ENCODE assay signal across 21 cellular contexts in the genomic region with DNA sequence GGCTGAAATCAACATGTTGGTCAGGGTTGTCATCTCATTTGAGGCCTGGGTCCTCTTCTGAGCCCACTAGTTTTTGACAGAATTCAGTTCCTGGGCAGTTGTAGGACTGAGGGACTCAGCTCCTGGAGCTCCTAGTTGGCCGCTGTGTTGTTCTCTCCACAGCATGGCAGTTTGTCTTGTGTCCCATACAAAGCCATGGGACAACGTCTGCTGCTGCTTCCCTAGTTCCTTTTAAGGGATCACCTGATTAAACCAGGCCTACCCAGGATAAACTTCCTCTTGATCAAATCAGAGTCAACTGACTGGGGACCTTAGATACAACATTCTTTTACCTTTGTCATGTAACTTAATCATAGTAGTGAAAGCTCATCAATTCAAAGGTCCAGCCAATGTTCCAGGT.
DNase-seq lines count a peak whose midpoint lies in the region; ATAC-seq, FAIRE-seq and TF ChIP-seq lines count a peak whose summit lies in the region.
"Had no signal": no experiment of that assay in that cellular context is flagged by ENCODE, and none has a peak within 500 bp of the region (broad histone marks: within the 10 kb centered on the region; RNA-seq: fewer than 3 reads in every experiment).

No MANE protein-coding gene starts in this region.

- H3K4me2 ChIP-seq in KMS-11: peak overlapping the region; percentile 78
- H3K4me2 ChIP-seq: SK-N-SH had no signal

- TF ChIP-seq CTCF in Calu3 (IDR thresholded peaks at IDR 0.05; ENCODE audit: unreplicated experiment) (no peak), KMS-11 (conservative IDR thresholded peaks at IDR 0.05; ENCODE audit: low read depth, low read length) (no peak), activated B cell treated with CpG ODN at 0.5 μM for 24 hours (IDR thresholded peaks at IDR 0.05) (no peak)

- H3K36me3 ChIP-seq in KMS-11 (ENCODE audit: insufficient read depth): no peaks in the 10 kb centered on the region

- no peaks in the 10 kb centered on the region for H3K79me2 ChIP-seq in KMS-11 (ENCODE audit: insufficient read depth, low read depth)

- CTCF ChIA-PET in Calu3 (lab: Charles Lee) (interaction anchor here (1.0 to 3.3 kb wide), 4 partner anchors 10 to 381 kb away, joined by 3 to 17 read pairs (median 10); no protein-coding TSS in a partner anchor), activated B cell treated with CpG ODN at 0.5 μM for 24 hours (lab: Charles Lee) (interaction anchor here (1.2 to 7.7 kb wide), 4 partner anchors 9 to 16 kb away, joined by 3 to 58 read pairs (median 13); no protein-coding TSS in a partner anchor)

- H3K27ac Mint-ChIP-seq in Calu3 (ENCODE audit: unreplicated experiment) (peak overlapping the region; percentile 36), activated B cell treated with CpG ODN at 0.5 μM for 24 hours (peak overlapping the region; percentile 83), naive B cell (peak overlapping the region; percentile 22 to 83 (median 41)), immature natural killer cell (peak overlapping the region in 2 of 6 donors; percentile 50 to 59)
- H3K27ac Mint-ChIP-seq: CD4-positive, alpha-beta T cell had no signal

- H2AFZ ChIP-seq in KMS-11 (ENCODE audit: low read depth): no peak overlapping the region

- ATAC-seq in activated B cell treated with CpG ODN at 0.5 μM for 24 hours (ENCODE audit: low read depth) (no peak), naive B cell (ENCODE audit: low read depth in 2 of 2) (no peak)
- ATAC-seq: T-cell had no signal

- H3K9ac ChIP-seq in KMS-11: no peak overlapping the region
- H3K9ac ChIP-seq: SK-N-SH had no signal

- FAIRE-seq in urothelium cell line (lab: Jason Lieb, UNC): no peak
- FAIRE-seq: RCC 7860 had no signal

- POLR2A ChIA-PET in activated B cell treated with CpG ODN at 0.5 μM for 24 hours (lab: Charles Lee): interaction anchor here (1.0 to 11.0 kb wide), 4 partner anchors 10 to 13 kb away, joined by 3 to 182 read pairs (median 21); no protein-coding TSS in a partner anchor

- no peaks in the 10 kb centered on the region for H4K20me1 ChIP-seq in KMS-11 (ENCODE audit: insufficient read depth)

- intact Hi-C loops in Calu3 (cut with micrococcal nuclease; ENCODE audit: unreplicated experiment): no loop called here
- intact Hi-C loops in activated B cell treated with CpG ODN at 0.5 μM for 24 hours (cut with micrococcal nuclease): no loop called here

- H3K9me3 Mint-ChIP-seq in Calu3 (ENCODE audit: low read depth, unreplicated experiment): no peaks in the 10 kb centered on the region
- H3K9me3 Mint-ChIP-seq in activated B cell treated with CpG ODN at 0.5 μM for 24 hours: no peaks in the 10 kb centered on the region
- H3K9me3 Mint-ChIP-seq in naive B cell: no peaks in the 10 kb centered on the region
- H3K9me3 Mint-ChIP-seq in immature natural killer cell: peaks cover 0 to 2% (median 0%) of the 10 kb centered on the region in 6 donors
- H3K9me3 Mint-ChIP-seq: CD4-positive, alpha-beta T cell; T-cell had no signal

- H3K36me3 Mint-ChIP-seq in Calu3 (ENCODE audit: insufficient read depth, unreplicated experiment) (peaks cover 8% of the 10 kb centered on the region), activated B cell treated with CpG ODN at 0.5 μM for 24 hours (ENCODE audit: low read depth) (no peaks in the 10 kb centered on the region), naive B cell (no peaks in the 10 kb centered on the region), immature natural killer cell (peaks cover 0 to 6% (median 0%) of the 10 kb centered on the region in 3 donors)
- H3K36me3 Mint-ChIP-seq: T-cell had no signal

- H3K4me1 Mint-ChIP-seq in Calu3 (ENCODE audit: low read depth, unreplicated experiment): peaks cover 54% of the 10 kb centered on the region
- peaks cover 88% of the 10 kb centered on the region for H3K4me1 Mint-ChIP-seq in activated B cell treated with CpG ODN at 0.5 μM for 24 hours
- H3K4me1 Mint-ChIP-seq in naive B cell: peaks cover 54 to 71% (median 71%) of the 10 kb centered on the region in 3 donors
- peaks cover 33 to 45% of the 10 kb centered on the region in 2 donors for H3K4me1 Mint-ChIP-seq in immature natural killer cell

- DNase-seq in Calu3 (no peak), activated B cell treated with CpG ODN at 0.5 μM for 24 hours (no peak), naive B cell (no peak), GM19238 (ENCODE audit: insufficient read length, low spot score) (no peak), urothelium cell line (ENCODE audit: low spot score) (no peak), immature natural killer cell (no peak)
- DNase-seq in stimulated activated CD4-positive, alpha-beta T cell treated with anti-CD3 and anti-CD28 coated beads, Interleukin-15, amount 100 ng/mL, for 24 hours: no peak
- DNase-seq: CD4-positive, alpha-beta T cell; DND-41; GDM1; H7; NCI-H1436; NCI-H2029; NCI-H2171; NCI-H446; NCI-H69; SHP77; SK-N-SH; T-cell had no signal

- no peaks in the 10 kb centered on the region for H3K27me3 ChIP-seq in KMS-11 (ENCODE audit: insufficient read depth, low read depth)

- H3K27me3 Mint-ChIP-seq in Calu3 (ENCODE audit: unreplicated experiment) (no peaks in the 10 kb centered on the region), activated B cell treated with CpG ODN at 0.5 μM for 24 hours (no peaks in the 10 kb centered on the region), naive B cell (no peaks in the 10 kb centered on the region), immature natural killer cell (ENCODE audit: low read depth in 3 of 3) (peaks cover 0 to 2% (median 0%) of the 10 kb centered on the region in 3 donors)
- H3K27me3 Mint-ChIP-seq: CD4-positive, alpha-beta T cell; T-cell had no signal

- H3K4me3 Mint-ChIP-seq in Calu3 (ENCODE audit: low read depth, unreplicated experiment) (no peak overlapping the region), activated B cell treated with CpG ODN at 0.5 μM for 24 hours (no peak overlapping the region), naive B cell (no peak overlapping the region), immature natural killer cell (no peak overlapping the region)
- H3K4me3 Mint-ChIP-seq: CD4-positive, alpha-beta T cell; T-cell had no signal

- BruUV-seq in Calu3 (replicated peaks; lab: Mats Ljungman, UMichigan): no TSS peak

- H3K4me1 ChIP-seq in KMS-11 (ENCODE audit: low read depth, poor library complexity, severe bottlenecking): peaks cover 52% of the 10 kb centered on the region

- H3K4me3 ChIP-seq in KMS-11 (IDR thresholded peaks at IDR 0.05; ENCODE audit: insufficient read depth, low read depth, low read length): no peak overlapping the region

- H3K27ac ChIP-seq in KMS-11: peak overlapping the region; percentile 47; the same call in 1 of the 2 replicates
